In the genomic region with DNA sequence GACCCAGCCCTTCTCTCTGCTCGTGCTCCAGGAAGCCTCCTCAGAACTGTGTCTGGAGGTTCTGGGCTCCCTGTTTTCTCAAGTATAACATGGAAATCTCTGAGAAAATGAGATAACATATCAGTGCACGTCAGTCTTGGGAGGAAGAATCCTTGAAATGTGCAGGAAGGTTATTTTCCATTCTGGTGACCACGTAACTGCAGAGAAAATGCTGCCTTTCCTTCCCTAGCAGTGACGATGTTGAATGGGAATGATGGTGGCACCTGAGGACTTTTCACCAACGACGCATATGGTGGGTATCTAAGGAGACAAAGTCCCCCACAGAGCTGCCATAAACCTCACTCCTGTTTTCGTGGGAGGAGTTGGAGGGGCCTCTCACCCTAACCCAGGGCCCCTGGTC, we compare ENCODE assay signal across 1 cellular context.
TF ChIP-seq lines count a peak whose summit lies in the region.

No MANE protein-coding gene starts in this region.

TF ChIP-seq in GM23338, 12 proteins besides CTCF, POLR2A, EP300 and RAD21 (continued from another document):
- TF ChIP-seq, protein P1, sequence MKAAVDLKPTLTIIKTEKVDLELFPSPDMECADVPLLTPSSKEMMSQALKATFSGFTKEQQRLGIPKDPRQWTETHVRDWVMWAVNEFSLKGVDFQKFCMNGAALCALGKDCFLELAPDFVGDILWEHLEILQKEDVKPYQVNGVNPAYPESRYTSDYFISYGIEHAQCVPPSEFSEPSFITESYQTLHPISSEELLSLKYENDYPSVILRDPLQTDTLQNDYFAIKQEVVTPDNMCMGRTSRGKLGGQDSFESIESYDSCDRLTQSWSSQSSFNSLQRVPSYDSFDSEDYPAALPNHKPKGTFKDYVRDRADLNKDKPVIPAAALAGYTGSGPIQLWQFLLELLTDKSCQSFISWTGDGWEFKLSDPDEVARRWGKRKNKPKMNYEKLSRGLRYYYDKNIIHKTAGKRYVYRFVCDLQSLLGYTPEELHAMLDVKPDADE (IDR thresholded peaks at IDR 0.05): no peak
- no peak for TF ChIP-seq EZH2phosphoT487 (IDR thresholded peaks at IDR 0.05; ENCODE audit: unreplicated experiment)
